14 cellular contexts compared by ENCODE assay signal in genomic region chr14:21219120-21219519, GRCh38. TPM values are rescaled to one million over a fixed set of nuclear protein-coding genes. Genes with fewer than 3 reads are reported as not detected.
A peak's percentile ranks its signal among the peaks of the same experiment; 100 is the strongest.
DNase-seq lines count a peak whose midpoint lies in the region; ATAC-seq lines count a peak whose summit lies in the region.
"Had no signal": no experiment of that assay in that cellular context is flagged by ENCODE, and none has a peak within 500 bp of the region (broad histone marks: within the 10 kb centered on the region; RNA-seq: fewer than 3 reads in every experiment).

No MANE protein-coding gene starts in this region.

- H3K27ac ChIP-seq in ACC112 (ENCODE audit: low read depth, low read length), result peak overlapping the region; percentile 78
- no peak overlapping the region for H3K27ac ChIP-seq in CD8-positive, alpha-beta memory T cell (ENCODE audit: low read depth, low read length)
- H3K27ac ChIP-seq: testis had no signal

- CTCF ChIA-PET in CD8-positive, alpha-beta memory T cell (lab: Charles Lee), result no interaction called here

- no peaks in the 10 kb centered on the region for H3K27me3 Mint-ChIP-seq in CD8-positive, alpha-beta memory T cell
- no peaks in the 10 kb centered on the region for H3K27me3 Mint-ChIP-seq in activated T-helper 1 cell treated with anti-CD3 and anti-CD28 coated beads, Interleukin-12 subunit alpha, Interleukin-12 subunit beta, Interleukin-2, Interleukin-4 antibody, amounts not matched to agents 30 ng/mL and 10 ng/mL and 1 ng/mL, durations not matched to agents 14 hours and 24 hours and 36 hours (ENCODE audit: insufficient read depth)
- H3K27me3 Mint-ChIP-seq in memory B cell, result no peaks in the 10 kb centered on the region

- H3K9me3 Mint-ChIP-seq in CD8-positive, alpha-beta memory T cell, result no peaks in the 10 kb centered on the region
- no peaks in the 10 kb centered on the region for H3K9me3 Mint-ChIP-seq in activated T-helper 1 cell treated with anti-CD3 and anti-CD28 coated beads, Interleukin-12 subunit alpha, Interleukin-12 subunit beta, Interleukin-2, Interleukin-4 antibody, amounts not matched to agents 30 ng/mL and 10 ng/mL and 1 ng/mL, durations not matched to agents 14 hours and 24 hours and 36 hours
- no peaks in the 10 kb centered on the region for H3K9me3 Mint-ChIP-seq in memory B cell

- DNase-seq in CD8-positive, alpha-beta memory T cell, result no peak
- DNase-seq in activated T-helper 1 cell treated with anti-CD3 and anti-CD28 coated beads, Interleukin-12 subunit alpha, Interleukin-12 subunit beta, Interleukin-2, Interleukin-4 antibody, amounts not matched to agents 30 ng/mL and 10 ng/mL and 1 ng/mL, durations not matched to agents 14 hours and 24 hours and 36 hours (ENCODE audit: low spot score), result no peak
- no peak for DNase-seq in memory B cell (ENCODE audit: low spot score in 2 of 2)
- DNase-seq in amygdala (lab: John Stamatoyannopoulos, UW), result no peak
- no peak for DNase-seq in stimulated activated CD4-positive, alpha-beta T cell treated with anti-CD3 and anti-CD28 coated beads, Interleukin-2, amount 100 ng/mL, for 24 hours
- DNase-seq: activated CD4-positive, alpha-beta T cell treated with anti-CD3 and anti-CD28 coated beads for 48 hours; NCI-H1694 treated with DMSO at 0.1 percent for 48 hours; posterior cingulate gyrus; stimulated activated CD4-positive, alpha-beta T cell treated with anti-CD3 and anti-CD28 coated beads, Interleukin-15, amount 100 ng/mL, for 24 hours; testis had no signal

- intact Hi-C loops in activated T-helper 1 cell treated with anti-CD3 and anti-CD28 coated beads, Interleukin-12 subunit alpha, Interleukin-12 subunit beta, Interleukin-2, Interleukin-4 antibody, amounts not matched to agents 30 ng/mL and 10 ng/mL and 1 ng/mL, durations not matched to agents 14 hours and 24 hours and 36 hours (cut with micrococcal nuclease), result loop anchor here (5.0 kb wide), 1 partner anchor 43 kb away; no protein-coding TSS in a partner anchor

- peaks cover 93% of the 10 kb centered on the region for H3K79me2 ChIP-seq in ACC112 (ENCODE audit: control insufficient read depth, insufficient read depth, low read length, unreplicated experiment)

- POLR2A ChIA-PET in CD8-positive, alpha-beta memory T cell (lab: Charles Lee), result no interaction called here

- H3K4me3 Mint-ChIP-seq in CD8-positive, alpha-beta memory T cell, result peak overlapping the region in 2 of 7 donors; percentile 2 to 25
- H3K4me3 Mint-ChIP-seq in activated T-helper 1 cell treated with anti-CD3 and anti-CD28 coated beads, Interleukin-12 subunit alpha, Interleukin-12 subunit beta, Interleukin-2, Interleukin-4 antibody, amounts not matched to agents 30 ng/mL and 10 ng/mL and 1 ng/mL, durations not matched to agents 14 hours and 24 hours and 36 hours, result no peak overlapping the region
- H3K4me3 Mint-ChIP-seq in memory B cell, result no peak overlapping the region
- H3K4me3 Mint-ChIP-seq: CD14-positive monocyte had no signal

- H2AFZ ChIP-seq in ACC112 (ENCODE audit: low read length, unreplicated experiment), result no peak overlapping the region

- H3K36me3 Mint-ChIP-seq in CD8-positive, alpha-beta memory T cell, result peaks cover 0 to 89% (median 28%) of the 10 kb centered on the region in 3 donors
- H3K36me3 Mint-ChIP-seq in activated T-helper 1 cell treated with anti-CD3 and anti-CD28 coated beads, Interleukin-12 subunit alpha, Interleukin-12 subunit beta, Interleukin-2, Interleukin-4 antibody, amounts not matched to agents 30 ng/mL and 10 ng/mL and 1 ng/mL, durations not matched to agents 14 hours and 24 hours and 36 hours (ENCODE audit: low read depth), result peaks cover 46% of the 10 kb centered on the region
- peaks cover 29% of the 10 kb centered on the region for H3K36me3 Mint-ChIP-seq in memory B cell

- H3K27ac Mint-ChIP-seq in CD8-positive, alpha-beta memory T cell, result peak overlapping the region in 7 of 8 donors; percentile 8 to 89 (median 51)
- H3K27ac Mint-ChIP-seq in activated T-helper 1 cell treated with anti-CD3 and anti-CD28 coated beads, Interleukin-12 subunit alpha, Interleukin-12 subunit beta, Interleukin-2, Interleukin-4 antibody, amounts not matched to agents 30 ng/mL and 10 ng/mL and 1 ng/mL, durations not matched to agents 14 hours and 24 hours and 36 hours, result peak overlapping the region; percentile 59
- H3K27ac Mint-ChIP-seq in memory B cell, result peak overlapping the region; percentile 51

- no peak for ATAC-seq in memory B cell (ENCODE audit: low read depth)
- ATAC-seq in GM18520 (IDR thresholded peaks at IDR 0.05; ENCODE audit: unreplicated experiment), result no peak
- ATAC-seq: gastroesophageal sphincter had no signal

- H3K36me3 ChIP-seq in ACC112 (ENCODE audit: insufficient read depth, low read length), result peaks cover 57% of the 10 kb centered on the region
- peaks cover 28% of the 10 kb centered on the region for H3K36me3 ChIP-seq in CD8-positive, alpha-beta memory T cell (ENCODE audit: insufficient read depth, low read length)

- no peak overlapping the region for H3K4me3 ChIP-seq in ACC112 (ENCODE audit: low read depth, low read length)
- H3K4me3 ChIP-seq in CD8-positive, alpha-beta memory T cell (ENCODE audit: low read length), result no peak overlapping the region
- H3K4me3 ChIP-seq: gastroesophageal sphincter, testis had no signal

- peaks cover 74 to 96% (median 85%) of the 10 kb centered on the region in 3 donors for H3K4me1 Mint-ChIP-seq in CD8-positive, alpha-beta memory T cell
- peaks cover 60% of the 10 kb centered on the region for H3K4me1 Mint-ChIP-seq in activated T-helper 1 cell treated with anti-CD3 and anti-CD28 coated beads, Interleukin-12 subunit alpha, Interleukin-12 subunit beta, Interleukin-2, Interleukin-4 antibody, amounts not matched to agents 30 ng/mL and 10 ng/mL and 1 ng/mL, durations not matched to agents 14 hours and 24 hours and 36 hours (ENCODE audit: low read depth)
- peaks cover 35% of the 10 kb centered on the region for H3K4me1 Mint-ChIP-seq in memory B cell
- H3K4me1 Mint-ChIP-seq: CD14-positive monocyte had no signal

- H3K27me3 ChIP-seq in ACC112 (ENCODE audit: insufficient read depth, low read length), result no peaks in the 10 kb centered on the region
- no peaks in the 10 kb centered on the region for H3K27me3 ChIP-seq in CD8-positive, alpha-beta memory T cell (ENCODE audit: insufficient read depth, low read length, poor library complexity, severe bottlenecking)
- H3K27me3 ChIP-seq: gastroesophageal sphincter, testis had no signal

- H3K4me1 ChIP-seq in ACC112 (ENCODE audit: control insufficient read depth, insufficient read depth, low read length, unreplicated experiment), result peaks cover 61% of the 10 kb centered on the region
- H3K4me1 ChIP-seq in CD8-positive, alpha-beta memory T cell (ENCODE audit: insufficient read depth, low read length), result peaks cover 84% of the 10 kb centered on the region
- H3K4me1 ChIP-seq: testis had no signal

- no peaks in the 10 kb centered on the region for H3K9me3 ChIP-seq in CD8-positive, alpha-beta memory T cell (ENCODE audit: low read length)
- H3K9me3 ChIP-seq: gastroesophageal sphincter, testis had no signal

RNA-seq across cellular contexts. Expression of gene HNRNPC, which starts 50.1 kb away (rescaled TPM):
- 1,000 to 10,000 TPM; 1,158 to 1,180 TPM for total RNA-seq in CD8-positive, alpha-beta memory T cell
- polyA plus RNA-seq in CD8-positive, alpha-beta memory T cell, result 700 TPM
- total RNA-seq in activated T-helper 1 cell treated with anti-CD3 and anti-CD28 coated beads, Interleukin-12 subunit alpha, Interleukin-12 subunit beta, Interleukin-2, Interleukin-4 antibody, amounts not matched to agents 30 ng/mL and 10 ng/mL and 1 ng/mL, durations not matched to agents 14 hours and 24 hours and 36 hours, result 958 and 976 TPM in 2 replicates
